Comparison of ENCODE assay signal across 21 cellular contexts in the genomic region with DNA sequence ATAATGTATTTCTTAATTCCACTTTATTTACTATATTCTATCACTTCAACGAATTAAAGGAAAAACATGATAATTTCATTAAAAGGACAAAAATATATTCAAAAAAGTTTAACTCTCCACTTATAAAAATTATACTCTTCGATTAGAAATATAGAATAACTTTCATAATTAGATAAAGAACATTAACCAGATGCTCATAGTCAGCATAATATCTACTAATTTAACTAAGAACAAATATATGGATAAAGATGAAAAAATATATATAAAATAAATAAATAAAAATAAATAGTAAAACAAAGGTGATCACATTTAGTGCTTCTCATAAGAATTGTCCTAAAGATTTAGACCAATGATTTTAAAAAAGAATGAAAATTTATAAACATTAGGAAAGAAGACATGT.
DNase-seq lines count a peak whose midpoint lies in the region; ATAC-seq, FAIRE-seq and TF ChIP-seq lines count a peak whose summit lies in the region.
"Had no signal": no experiment of that assay in that cellular context is flagged by ENCODE, and none has a peak within 500 bp of the region (broad histone marks: within the 10 kb centered on the region; RNA-seq: fewer than 3 reads in every experiment).

No MANE protein-coding gene starts in this region.

- in situ Hi-C loops in G401 (cut with HindIII; ENCODE audit: low sequenced_read_pairs) = no loop called here

- FAIRE-seq in TTC549 (lab: Jason Lieb, UNC) (peak; percentile 7), endometrium (lab: Jason Lieb, UNC) (peak; percentile 12), pancreas (lab: Jason Lieb, UNC) (peak; percentile 84)
- FAIRE-seq: GM12891, GM18507, H54 had no signal

- no peak overlapping the region for H3K27ac ChIP-seq in pancreas
- H3K27ac ChIP-seq: BLaER1, C4-2B had no signal

- no peaks in the 10 kb centered on the region for H3K27me3 ChIP-seq in pancreas
- H3K27me3 ChIP-seq: BLaER1 had no signal

- WGBS in pancreas, 2 donors = 39 to 60% methylated on average over 2 of the region's 2 CpGs

- no peak for ATAC-seq in pancreas
- ATAC-seq: CD8-positive, alpha-beta T cell had no signal

- POLR2A ChIA-PET in activated CD4-positive, alpha-beta T cell treated with anti-CD3 and anti-CD28 coated beads, Interleukin-2, amount 10 ng/mL, durations not matched to agents 7 days and 5 days (lab: Charles Lee) = no interaction called here

- H3K4me1 Mint-ChIP-seq in activated CD4-positive, alpha-beta T cell treated with anti-CD3 and anti-CD28 coated beads, Interleukin-2, amount 10 ng/mL, durations not matched to agents 7 days and 5 days = no peaks in the 10 kb centered on the region
- H3K4me1 Mint-ChIP-seq: B cell; CD4-positive, CD25-positive, alpha-beta regulatory T cell had no signal

- intact Hi-C loops in pancreas (cut with DNase I) = no loop called here

- no peaks in the 10 kb centered on the region for H3K4me1 ChIP-seq in pancreas
- H3K4me1 ChIP-seq: BLaER1, Caco-2, HAP-1 had no signal

- H3K36me3 ChIP-seq in pancreas = no peaks in the 10 kb centered on the region
- H3K36me3 ChIP-seq: BLaER1, HAP-1 had no signal

- CTCF ChIA-PET in activated CD4-positive, alpha-beta T cell treated with anti-CD3 and anti-CD28 coated beads, Interleukin-2, amount 10 ng/mL, durations not matched to agents 7 days and 5 days (lab: Charles Lee) = no interaction called here

- H3K27me3 Mint-ChIP-seq in activated CD4-positive, alpha-beta T cell treated with anti-CD3 and anti-CD28 coated beads, Interleukin-2, amount 10 ng/mL, durations not matched to agents 7 days and 5 days = no peaks in the 10 kb centered on the region
- H3K27me3 Mint-ChIP-seq: B cell; CD4-positive, CD25-positive, alpha-beta regulatory T cell had no signal

- no peak overlapping the region for H3K27ac Mint-ChIP-seq in activated CD4-positive, alpha-beta T cell treated with anti-CD3 and anti-CD28 coated beads, Interleukin-2, amount 10 ng/mL, durations not matched to agents 7 days and 5 days
- H3K27ac Mint-ChIP-seq: B cell; CD4-positive, CD25-positive, alpha-beta regulatory T cell; CD8-positive, alpha-beta T cell; HFFc6 had no signal

- H3K36me3 Mint-ChIP-seq in activated CD4-positive, alpha-beta T cell treated with anti-CD3 and anti-CD28 coated beads, Interleukin-2, amount 10 ng/mL, durations not matched to agents 7 days and 5 days (ENCODE audit: low read depth) = no peaks in the 10 kb centered on the region
- H3K36me3 Mint-ChIP-seq: CD4-positive, CD25-positive, alpha-beta regulatory T cell; CD8-positive, alpha-beta T cell had no signal

- no peaks in the 10 kb centered on the region for H3K9me3 Mint-ChIP-seq in activated CD4-positive, alpha-beta T cell treated with anti-CD3 and anti-CD28 coated beads, Interleukin-2, amount 10 ng/mL, durations not matched to agents 7 days and 5 days

- TF ChIP-seq CTCF in pancreas (IDR thresholded peaks at IDR 0.05) = no peak

- H3K9me3 ChIP-seq in pancreas = no peaks in the 10 kb centered on the region
- H3K9me3 ChIP-seq: BLaER1, Caco-2, HAP-1 had no signal

- no peak overlapping the region for H3K4me3 ChIP-seq in pancreas
- H3K4me3 ChIP-seq: BLaER1, HAP-1 had no signal

- no peak overlapping the region for H3K4me3 Mint-ChIP-seq in activated CD4-positive, alpha-beta T cell treated with anti-CD3 and anti-CD28 coated beads, Interleukin-2, amount 10 ng/mL, durations not matched to agents 7 days and 5 days
- H3K4me3 Mint-ChIP-seq: B cell; CD4-positive, CD25-positive, alpha-beta regulatory T cell; CD8-positive, alpha-beta T cell; HFFc6 had no signal

- DNase-seq in pancreas (no peak), G401 (ENCODE audit: low spot score) (no peak)
- no peak for DNase-seq in stimulated activated CD4-positive, alpha-beta T cell treated with anti-CD3 and anti-CD28 coated beads, Interleukin-1b, Interleukin-23, amount 100 ng/mL, for 48 hours
- DNase-seq in activated CD4-positive, alpha-beta T cell treated with anti-CD3 and anti-CD28 coated beads, Interleukin-2, amount 10 ng/mL, durations not matched to agents 7 days and 5 days = no peak
- DNase-seq: Caco-2; CD4-positive, CD25-positive, alpha-beta regulatory T cell; CD8-positive, alpha-beta T cell; DMS153; DND-41; GF-D8; GOT3; HFFc6 had no signal
